Comparison of ENCODE assay signal across 18 cellular contexts in genomic region chr19:28553764-28554163, GRCh38.
A peak's percentile ranks its signal among the peaks of the same experiment; 100 is the strongest.
DNase-seq lines count a peak whose midpoint lies in the region; ATAC-seq lines count a peak whose summit lies in the region.
"Had no signal": no experiment of that assay in that cellular context is flagged by ENCODE, and none has a peak within 500 bp of the region (broad histone marks: within the 10 kb centered on the region; RNA-seq: fewer than 3 reads in every experiment).

No MANE protein-coding gene starts in this region.

- no peak overlapping the region for H3K23ac ChIP-seq in trophoblast cell (ENCODE audit: low read length)

- no peak overlapping the region for H3K27ac ChIP-seq in trophoblast cell (ENCODE audit: low read depth, low read length)
- no peak overlapping the region for H3K27ac ChIP-seq in effector memory CD4-positive, alpha-beta T cell (ENCODE audit: insufficient read depth, low read length, poor library complexity, severe bottlenecking)
- H3K27ac ChIP-seq: 22Rv1, A549, C4-2B had no signal

- POLR2A ChIA-PET in activated CD4-positive, alpha-beta T cell treated with anti-CD3 and anti-CD28 coated beads, Interleukin-2, amount 10 ng/mL, durations not matched to agents 7 days and 5 days (lab: Charles Lee), result no interaction called here

- H3K9ac ChIP-seq in trophoblast cell (ENCODE audit: low read length), result peak overlapping the region; percentile 22

- no peak overlapping the region for H3K4ac ChIP-seq in trophoblast cell (ENCODE audit: low read depth, low read length)

- no peak overlapping the region for H2BK120ac ChIP-seq in trophoblast cell (ENCODE audit: insufficient read depth, low read length, poor library complexity)

- no peak overlapping the region for H2BK12ac ChIP-seq in trophoblast cell (ENCODE audit: low read length)

- no peak overlapping the region for H2AK5ac ChIP-seq in trophoblast cell (ENCODE audit: low read length)

- no peaks in the 10 kb centered on the region for H3K27me3 Mint-ChIP-seq in activated CD4-positive, alpha-beta T cell treated with anti-CD3 and anti-CD28 coated beads, Interleukin-2, amount 10 ng/mL, durations not matched to agents 24 days and 14 days
- H3K27me3 Mint-ChIP-seq in activated CD4-positive, alpha-beta T cell treated with anti-CD3 and anti-CD28 coated beads, Interleukin-2, amount 10 ng/mL, durations not matched to agents 7 days and 5 days, result peaks cover under 1% of the 10 kb centered on the region
- H3K27me3 Mint-ChIP-seq in central memory CD8-positive, alpha-beta T cell, result no peaks in the 10 kb centered on the region
- H3K27me3 Mint-ChIP-seq in immature natural killer cell (ENCODE audit: low read depth in 3 of 3), result peaks cover 0 to 2% (median 0%) of the 10 kb centered on the region in 3 donors
- H3K27me3 Mint-ChIP-seq: CD4-positive, alpha-beta T cell; IgD-negative memory B cell had no signal

- peaks cover 16% of the 10 kb centered on the region for H3K9me3 Mint-ChIP-seq in activated CD4-positive, alpha-beta T cell treated with anti-CD3 and anti-CD28 coated beads, Interleukin-2, amount 10 ng/mL, durations not matched to agents 24 days and 14 days
- H3K9me3 Mint-ChIP-seq in activated CD4-positive, alpha-beta T cell treated with anti-CD3 and anti-CD28 coated beads, Interleukin-2, amount 10 ng/mL, durations not matched to agents 7 days and 5 days, result peaks cover 7% of the 10 kb centered on the region
- peaks cover 6% of the 10 kb centered on the region for H3K9me3 Mint-ChIP-seq in central memory CD8-positive, alpha-beta T cell
- H3K9me3 Mint-ChIP-seq in immature natural killer cell, result no peaks in the 10 kb centered on the region

- H3K27me3 ChIP-seq in trophoblast cell (ENCODE audit: insufficient read depth, low read length), result no peaks in the 10 kb centered on the region
- H3K27me3 ChIP-seq in effector memory CD4-positive, alpha-beta T cell (replicated peaks; ENCODE audit: control insufficient read depth, insufficient read depth, low read length, poor library complexity, severe bottlenecking), result no peaks in the 10 kb centered on the region

- H4K91ac ChIP-seq in trophoblast cell (ENCODE audit: low read depth, low read length), result no peak overlapping the region

- intact Hi-C loops in activated CD4-positive, alpha-beta T cell treated with anti-CD3 and anti-CD28 coated beads, Interleukin-2, amount 10 ng/mL, durations not matched to agents 24 days and 14 days (cut with micrococcal nuclease), result no loop called here

- H2AFZ ChIP-seq in trophoblast cell (ENCODE audit: insufficient read depth, low read length, poor library complexity), result no peak overlapping the region

- H3K9me3 ChIP-seq in trophoblast cell (ENCODE audit: insufficient read depth, low read depth, low read length), result peaks cover 5% of the 10 kb centered on the region
- H3K9me3 ChIP-seq in effector memory CD4-positive, alpha-beta T cell (ENCODE audit: control insufficient read depth, low read length), result no peaks in the 10 kb centered on the region
- H3K9me3 ChIP-seq: Caco-2, HAP-1 had no signal

- H3K27ac Mint-ChIP-seq in activated CD4-positive, alpha-beta T cell treated with anti-CD3 and anti-CD28 coated beads, Interleukin-2, amount 10 ng/mL, durations not matched to agents 24 days and 14 days, result no peak overlapping the region
- no peak overlapping the region for H3K27ac Mint-ChIP-seq in activated CD4-positive, alpha-beta T cell treated with anti-CD3 and anti-CD28 coated beads, Interleukin-2, amount 10 ng/mL, durations not matched to agents 7 days and 5 days
- H3K27ac Mint-ChIP-seq in central memory CD8-positive, alpha-beta T cell (ENCODE audit: low read depth), result peak overlapping the region; percentile 30
- H3K27ac Mint-ChIP-seq in immature natural killer cell, result peak overlapping the region; percentile 84 to 97 (median 91)
- H3K27ac Mint-ChIP-seq: CD4-positive, alpha-beta T cell; IgD-negative memory B cell had no signal

- peaks cover 0 to 2% of the 10 kb centered on the region in 2 experiments for H3K36me3 ChIP-seq in trophoblast cell (ENCODE audit: control insufficient read depth in 1 of 2, insufficient read depth in 2 of 2, low read length in 2 of 2)
- H3K36me3 ChIP-seq in effector memory CD4-positive, alpha-beta T cell (ENCODE audit: control insufficient read depth, insufficient read depth, low read length), result no peaks in the 10 kb centered on the region
- H3K36me3 ChIP-seq: HAP-1 had no signal

- H3K14ac ChIP-seq in trophoblast cell (ENCODE audit: low read length), result no peak overlapping the region

- no peaks in the 10 kb centered on the region for H3K79me1 ChIP-seq in trophoblast cell (ENCODE audit: low read length)

- no peak overlapping the region for H3K4me3 ChIP-seq in trophoblast cell (ENCODE audit: low read depth, low read length)
- H3K4me3 ChIP-seq in effector memory CD4-positive, alpha-beta T cell (ENCODE audit: insufficient read depth, low read depth, low read length, poor library complexity, severe bottlenecking), result no peak overlapping the region
- H3K4me3 ChIP-seq: A549, HAP-1 had no signal

- H4K12ac ChIP-seq in trophoblast cell (ENCODE audit: low read depth, low read length), result no peak overlapping the region

- no peak overlapping the region for H2BK5ac ChIP-seq in trophoblast cell (ENCODE audit: low read depth, low read length, poor library complexity)

- no peak overlapping the region for H4K8ac ChIP-seq in trophoblast cell (ENCODE audit: low read depth, low read length)

- CTCF ChIA-PET in activated CD4-positive, alpha-beta T cell treated with anti-CD3 and anti-CD28 coated beads, Interleukin-2, amount 10 ng/mL, durations not matched to agents 7 days and 5 days (lab: Charles Lee), result no interaction called here

- no CpG with 5 or more reads among the region's 2 CpGs for WGBS in trophoblast cell (ENCODE audit: extremely low coverage, insufficient coverage, insufficient read length)

- no peak for ATAC-seq in central memory CD8-positive, alpha-beta T cell (replicated peaks; ENCODE audit: extremely low read depth, poor library complexity, severe bottlenecking)
- no peak for ATAC-seq in HG03432 (IDR thresholded peaks at IDR 0.05; ENCODE audit: unreplicated experiment)
- ATAC-seq: A549, HepG2 had no signal

- no peak overlapping the region for H3K4me2 ChIP-seq in trophoblast cell (ENCODE audit: low read length)
- H3K4me2 ChIP-seq: A549 had no signal

- no peaks in the 10 kb centered on the region for H3K36me3 Mint-ChIP-seq in activated CD4-positive, alpha-beta T cell treated with anti-CD3 and anti-CD28 coated beads, Interleukin-2, amount 10 ng/mL, durations not matched to agents 24 days and 14 days (ENCODE audit: low read depth)
- no peaks in the 10 kb centered on the region for H3K36me3 Mint-ChIP-seq in activated CD4-positive, alpha-beta T cell treated with anti-CD3 and anti-CD28 coated beads, Interleukin-2, amount 10 ng/mL, durations not matched to agents 7 days and 5 days (ENCODE audit: low read depth)
- H3K36me3 Mint-ChIP-seq in central memory CD8-positive, alpha-beta T cell (ENCODE audit: insufficient read depth), result peaks cover 3% of the 10 kb centered on the region
- peaks cover 0 to 3% (median 0%) of the 10 kb centered on the region in 3 donors for H3K36me3 Mint-ChIP-seq in immature natural killer cell
- H3K36me3 Mint-ChIP-seq: IgD-negative memory B cell had no signal

- DNase-seq in activated CD4-positive, alpha-beta T cell treated with anti-CD3 and anti-CD28 coated beads, Interleukin-2, amount 10 ng/mL, durations not matched to agents 24 days and 14 days, result peak; percentile 32
- no peak for DNase-seq in activated CD4-positive, alpha-beta T cell treated with anti-CD3 and anti-CD28 coated beads, Interleukin-2, amount 10 ng/mL, durations not matched to agents 7 days and 5 days
- DNase-seq in central memory CD8-positive, alpha-beta T cell (ENCODE audit: low spot score in 2 of 2), result no peak
- DNase-seq in immature natural killer cell (no peak), trophoblast cell (no peak), kidney glomerular epithelial cell (lab: John Stamatoyannopoulos, UW) (no peak)
- no peak for DNase-seq in effector memory CD4-positive, alpha-beta T cell
- DNase-seq: AML-193; Caco-2; CD4-positive, alpha-beta T cell; GF-D8 had no signal

- no peak overlapping the region for H3K4me3 Mint-ChIP-seq in activated CD4-positive, alpha-beta T cell treated with anti-CD3 and anti-CD28 coated beads, Interleukin-2, amount 10 ng/mL, durations not matched to agents 24 days and 14 days
- H3K4me3 Mint-ChIP-seq in activated CD4-positive, alpha-beta T cell treated with anti-CD3 and anti-CD28 coated beads, Interleukin-2, amount 10 ng/mL, durations not matched to agents 7 days and 5 days, result no peak overlapping the region
- H3K4me3 Mint-ChIP-seq in central memory CD8-positive, alpha-beta T cell, result no peak overlapping the region
- peak overlapping the region; percentile 62 to 74 (median 70) for H3K4me3 Mint-ChIP-seq in immature natural killer cell
- H3K4me3 Mint-ChIP-seq: CD4-positive, alpha-beta T cell had no signal

- no peak overlapping the region for H3K18ac ChIP-seq in trophoblast cell (ENCODE audit: low read length)

- peaks cover 14% of the 10 kb centered on the region for H3K4me1 Mint-ChIP-seq in activated CD4-positive, alpha-beta T cell treated with anti-CD3 and anti-CD28 coated beads, Interleukin-2, amount 10 ng/mL, durations not matched to agents 24 days and 14 days
- peaks cover 27% of the 10 kb centered on the region for H3K4me1 Mint-ChIP-seq in activated CD4-positive, alpha-beta T cell treated with anti-CD3 and anti-CD28 coated beads, Interleukin-2, amount 10 ng/mL, durations not matched to agents 7 days and 5 days
- peaks cover 33% of the 10 kb centered on the region for H3K4me1 Mint-ChIP-seq in central memory CD8-positive, alpha-beta T cell
- peaks cover 70 to 92% of the 10 kb centered on the region in 2 donors for H3K4me1 Mint-ChIP-seq in immature natural killer cell

- H3K4me1 ChIP-seq in trophoblast cell (ENCODE audit: control insufficient read depth in 1 of 2, insufficient read depth in 2 of 2, low read length in 2 of 2), result no peaks in the 10 kb centered on the region
- H3K4me1 ChIP-seq in effector memory CD4-positive, alpha-beta T cell (ENCODE audit: control insufficient read depth, insufficient read depth, low read length, poor library complexity, severe bottlenecking), result no peaks in the 10 kb centered on the region
- H3K4me1 ChIP-seq: A549, Caco-2, HAP-1 had no signal

- H3K79me2 ChIP-seq in trophoblast cell (ENCODE audit: control insufficient read depth, insufficient read depth, low read length, poor library complexity), result no peaks in the 10 kb centered on the region

Comparison
In these comparisons a context has a peak if more than half of its experiments do, and no peak if none do; other contexts are left out.
1. H3K27ac Mint-ChIP-seq: peak in central memory CD8-positive, alpha-beta T cell (single experiment) and immature natural killer cell (6 of 6); none in activated CD4-positive, alpha-beta T cell treated with anti-CD3 and anti-CD28 coated beads, Interleukin-2, amount 10 ng/mL, durations not matched to agents 24 days and 14 days (single experiment) and activated CD4-positive, alpha-beta T cell treated with anti-CD3 and anti-CD28 coated beads, Interleukin-2, amount 10 ng/mL, durations not matched to agents 7 days and 5 days (single experiment).
2. H3K4me3 Mint-ChIP-seq: peak in immature natural killer cell (5 of 5); none in activated CD4-positive, alpha-beta T cell treated with anti-CD3 and anti-CD28 coated beads, Interleukin-2, amount 10 ng/mL, durations not matched to agents 24 days and 14 days (single experiment), activated CD4-positive, alpha-beta T cell treated with anti-CD3 and anti-CD28 coated beads, Interleukin-2, amount 10 ng/mL, durations not matched to agents 7 days and 5 days (single experiment) and central memory CD8-positive, alpha-beta T cell (single experiment).